1 cellular context compared by ENCODE assay signal in genomic region chr11:119481667-119482400, GRCh38.
TF ChIP-seq lines count a peak whose summit lies in the region.

No MANE protein-coding gene starts in this region.

TF ChIP-seq in GM12878, 131 proteins besides CTCF, POLR2A, EP300 and RAD21:
- TF ChIP-seq RELB (IDR thresholded peaks at IDR 0.05; ENCODE audit: low read depth) (0 out of 2 replicates have a peak, but pooled peaks have one; percentile 0), NR2C1 (IDR thresholded peaks at IDR 0.05) (no peak), LARP7 (IDR thresholded peaks at IDR 0.05) (0 out of 2 replicates have a peak, but pooled peaks have one; percentile 28)
